ENCODE assay signal across 13 cellular contexts in genomic region chr20:46746972-46747371, GRCh38. TPM values are rescaled to one million over a fixed set of nuclear protein-coding genes. Genes with fewer than 3 reads are reported as not detected.
DNase-seq lines count a peak whose midpoint lies in the region; TF ChIP-seq lines count a peak whose summit lies in the region.
"Had no signal": no experiment of that assay in that cellular context is flagged by ENCODE, and none has a peak within 500 bp of the region (broad histone marks: within the 10 kb centered on the region; RNA-seq: fewer than 3 reads in every experiment).

No MANE protein-coding gene starts in this region.

- no peak for TF ChIP-seq POLR2A in sigmoid colon (IDR thresholded peaks at IDR 0.05)

- no peaks in the 10 kb centered on the region for H3K4me1 Mint-ChIP-seq in T-helper 2 cell treated with Interferon-gamma antibody and Interleukin-4, amounts not matched to agents 5 μg/mL and 100 μg/mL, for 36 hours (ENCODE audit: low read depth)
- H3K4me1 Mint-ChIP-seq: activated B cell treated with CpG ODN at 0.5 μM for 24 hours; activated naive CD4-positive, alpha-beta T cell treated with anti-CD3 and anti-CD28 coated beads, Interleukin-2, amount 50 U/mL, for 24 hours had no signal

- H3K36me3 ChIP-seq in PC-9 (ENCODE audit: low read depth) (no peaks in the 10 kb centered on the region), sigmoid colon (no peaks in the 10 kb centered on the region)

- H3K4me2 ChIP-seq in PC-9: peak overlapping the region; percentile 47

- H3F3A ChIP-seq in PC-9 (ENCODE audit: insufficient read depth, low read depth): peaks cover 10% of the 10 kb centered on the region; the same call in 1 of the 2 replicates

- POLR2A ChIA-PET in PC-9 (lab: Charles Lee; ENCODE audit: unreplicated experiment): interaction anchor here (0.5 to 0.7 kb wide), 2 partner anchors 36 to 38 kb away, joined by 3 to 4 read pairs; no protein-coding TSS in a partner anchor

- H3K27ac ChIP-seq in PC-9 (0 out of 2 replicates have a peak overlapping the region, but pooled peaks have one; percentile 36), sigmoid colon (no peak overlapping the region)

- no peaks in the 10 kb centered on the region for H3K9me2 ChIP-seq in PC-9 (ENCODE audit: insufficient read depth)

- no peak for TF ChIP-seq CTCF in PC-9 (conservative IDR thresholded peaks at IDR 0.05)
- TF ChIP-seq CTCF in fibroblast of mammary gland (conservative IDR thresholded peaks at IDR 0.05; ENCODE audit: control insufficient read depth, insufficient read depth, low read depth, low read length): no peak
- TF ChIP-seq CTCF in sigmoid colon (IDR thresholded peaks at IDR 0.05): no peak

- H3K27me3 Mint-ChIP-seq in T-helper 2 cell treated with Interferon-gamma antibody and Interleukin-4, amounts not matched to agents 5 μg/mL and 100 μg/mL, for 36 hours (ENCODE audit: low read depth): peaks cover 53% of the 10 kb centered on the region

- no peaks in the 10 kb centered on the region for H3K9me3 ChIP-seq in PC-9 (ENCODE audit: insufficient read depth, low read depth)
- H3K9me3 ChIP-seq in sigmoid colon: no peaks in the 10 kb centered on the region

- CTCF ChIA-PET in PC-9 (lab: Charles Lee): interaction anchor here (0.6 kb wide), 1 partner anchor 341 kb away, joined by 3 read pairs; no protein-coding TSS in a partner anchor

- no peaks in the 10 kb centered on the region for H3K79me2 ChIP-seq in PC-9 (ENCODE audit: low read depth)

- H3K27me3 ChIP-seq in PC-9 (ENCODE audit: insufficient read depth, low read depth) (no peaks in the 10 kb centered on the region), sigmoid colon (peaks cover 0 to 6% (median 4%) of the 10 kb centered on the region in 3 donors)

- H3K4me1 ChIP-seq in PC-9 (replicated peaks; ENCODE audit: insufficient read depth) (peaks cover 17% of the 10 kb centered on the region), sigmoid colon (no peaks in the 10 kb centered on the region)

- no peak overlapping the region for H3K27ac Mint-ChIP-seq in T-helper 2 cell treated with Interferon-gamma antibody and Interleukin-4, amounts not matched to agents 5 μg/mL and 100 μg/mL, for 36 hours
- H3K27ac Mint-ChIP-seq: activated B cell treated with CpG ODN at 0.5 μM for 24 hours; activated naive CD4-positive, alpha-beta T cell treated with anti-CD3 and anti-CD28 coated beads, Interleukin-2, amount 50 U/mL, for 24 hours had no signal

- no peak overlapping the region for H3K4me3 Mint-ChIP-seq in T-helper 2 cell treated with Interferon-gamma antibody and Interleukin-4, amounts not matched to agents 5 μg/mL and 100 μg/mL, for 36 hours
- H3K4me3 Mint-ChIP-seq: activated B cell treated with CpG ODN at 0.5 μM for 24 hours; activated naive CD4-positive, alpha-beta T cell treated with anti-CD3 and anti-CD28 coated beads, Interleukin-2, amount 50 U/mL, for 24 hours had no signal

- H3K36me3 Mint-ChIP-seq in T-helper 2 cell treated with Interferon-gamma antibody and Interleukin-4, amounts not matched to agents 5 μg/mL and 100 μg/mL, for 36 hours (ENCODE audit: low read depth): no peaks in the 10 kb centered on the region
- H3K36me3 Mint-ChIP-seq: activated naive CD4-positive, alpha-beta T cell treated with anti-CD3 and anti-CD28 coated beads, Interleukin-2, amount 50 U/mL, for 24 hours had no signal

- DNase-seq in ELR (ENCODE audit: low read depth) (peak; percentile 68), PC-9 (peak; percentile 55 to 82), fibroblast of mammary gland (ENCODE audit: low read depth) (peak; percentile 36), sigmoid colon (peak; percentile 29), ureter (ENCODE audit: low spot score) (no peak), NCI-H2081 treated with DMSO at 0.1 percent for 48 hours (lab: John Stamatoyannopoulos, UW) (no peak)
- DNase-seq in activated naive CD4-positive, alpha-beta T cell (lab: John Stamatoyannopoulos, UW): no peak
- DNase-seq in T-helper 2 cell treated with Interferon-gamma antibody and Interleukin-4, amounts not matched to agents 5 μg/mL and 100 μg/mL, for 36 hours (ENCODE audit: low spot score): no peak
- DNase-seq: activated B cell treated with CpG ODN at 0.5 μM for 24 hours; NCI-H2029; retina; stimulated activated naive CD8-positive, alpha-beta T cell treated with anti-CD3 and anti-CD28 coated beads, Interleukin-15, Interleukin-2, amounts not matched to agents 100 U/mL and 50 U/mL, for 24 hours had no signal

- no peaks in the 10 kb centered on the region for H3K9me3 Mint-ChIP-seq in T-helper 2 cell treated with Interferon-gamma antibody and Interleukin-4, amounts not matched to agents 5 μg/mL and 100 μg/mL, for 36 hours
- H3K9me3 Mint-ChIP-seq: activated B cell treated with CpG ODN at 0.5 μM for 24 hours; activated naive CD4-positive, alpha-beta T cell treated with anti-CD3 and anti-CD28 coated beads, Interleukin-2, amount 50 U/mL, for 24 hours had no signal

- intact Hi-C loops in PC-9 (cut with micrococcal nuclease; ENCODE audit: unreplicated experiment): no loop called here
- intact Hi-C loops in sigmoid colon (cut with DNase I): no loop called here

- H3K4me3 ChIP-seq in PC-9: no peak overlapping the region
- H3K4me3 ChIP-seq in fibroblast of mammary gland (ENCODE audit: control insufficient read depth, low read depth, low read length): no peak overlapping the region
- no peak overlapping the region for H3K4me3 ChIP-seq in sigmoid colon

- BruUV-seq in PC-9 (replicated peaks; lab: Mats Ljungman, UMichigan): no TSS peak

- no peak overlapping the region for H2AFZ ChIP-seq in PC-9

- no peaks in the 10 kb centered on the region for H4K20me1 ChIP-seq in PC-9 (ENCODE audit: insufficient read depth)

- TF ChIP-seq EP300 in sigmoid colon (IDR thresholded peaks at IDR 0.05): no peak

- 26 to 55% methylated on average over 5 of the region's 5 CpGs for WGBS in sigmoid colon, 2 donors

RNA-seq across cellular contexts. Expression of gene SLC2A10, which starts 37.5 kb away (rescaled TPM):
- 28.6 and 33.6 TPM in 2 replicates for total RNA-seq in PC-9 (2021)
- total RNA-seq in sigmoid colon: 10 to 100 TPM in 1 of 4 donors, 1 to 10 TPM in 3; 6.4 to 18.8 (median 8.8) TPM
- 10 to 100 TPM in 2 of 3 donors, 1 to 10 TPM in 1; 8.6 to 28.2 (median 10.9) TPM for polyA plus RNA-seq in sigmoid colon
- total RNA-seq in ureter: 25.9 TPM
- total RNA-seq: activated B cell treated with CpG ODN at 0.5 μM for 24 hours had no signal

RNA-seq across cellular contexts. Expression of gene TP53RK, which starts 57.7 kb away (rescaled TPM):
- total RNA-seq in PC-9 (2021) (9.9 and 10.4 TPM in 2 replicates), sigmoid colon (10 to 100 TPM in 3 of 4 donors, 1 to 10 TPM in 1; 9.1 to 24.4 (median 18.9) TPM), ureter (13.5 TPM)
- polyA plus RNA-seq in sigmoid colon: 10 to 100 TPM in 1 of 3 donors, 1 to 10 TPM in 2; 8.4 to 10.2 (median 9.5) TPM

Comparison
In these comparisons a context has a peak if more than half of its experiments do, and no peak if none do; other contexts are left out.
1. DNase-seq: peak in ELR (single experiment), PC-9 (2 of 2), fibroblast of mammary gland (single experiment) and sigmoid colon (single experiment); none in ureter (single experiment), activated naive CD4-positive, alpha-beta T cell (0 of 4), T-helper 2 cell treated with Interferon-gamma antibody and Interleukin-4, amounts not matched to agents 5 μg/mL and 100 μg/mL, for 36 hours (single experiment) and NCI-H2081 treated with DMSO at 0.1 percent for 48 hours (single experiment).